ENCODE assay signal across 21 cellular contexts in the genomic region with DNA sequence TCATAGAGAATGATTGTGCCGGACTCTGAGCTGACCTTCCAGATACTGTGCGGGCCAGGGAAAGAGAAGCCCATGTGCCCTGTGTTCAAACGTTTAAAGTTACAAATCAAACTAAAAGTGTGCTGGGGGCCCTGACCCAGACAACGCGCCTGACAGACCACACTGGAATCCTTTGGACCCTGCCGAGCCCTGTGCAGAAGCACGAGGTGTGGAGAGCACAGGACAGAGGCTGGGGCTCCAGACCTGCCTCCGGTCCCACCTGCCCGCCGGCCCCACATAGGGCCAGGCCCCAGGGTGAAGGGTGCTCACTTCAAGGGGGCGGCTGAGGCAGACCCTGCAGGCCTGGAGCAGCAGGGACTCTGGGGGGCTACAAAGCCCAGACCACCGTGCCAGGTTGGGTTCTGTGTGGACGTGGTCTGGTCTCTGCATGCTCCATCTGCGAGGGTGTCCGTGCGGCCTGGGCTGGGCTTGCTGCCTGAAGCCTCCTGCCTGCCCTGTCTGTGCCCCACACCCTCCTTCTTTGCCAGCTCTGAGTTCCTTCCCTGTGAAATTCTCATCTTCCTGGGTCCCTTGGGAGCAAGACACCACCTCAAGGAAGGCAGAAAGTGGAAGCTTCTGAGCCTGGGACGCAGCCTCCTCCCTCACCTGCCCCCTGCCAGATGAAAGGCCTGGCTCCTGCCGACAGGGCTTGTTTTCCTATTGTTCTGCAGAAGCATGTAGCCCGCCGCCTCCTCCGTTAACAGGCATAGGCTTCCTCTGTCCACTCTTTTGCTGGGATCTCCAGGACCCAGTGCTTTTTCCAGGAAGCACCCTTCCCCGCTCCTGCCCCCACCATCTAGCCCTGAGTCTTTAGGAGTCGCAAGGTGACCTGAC.
A peak's percentile ranks its signal among the peaks of the same experiment; 100 is the strongest.
DNase-seq lines count a peak whose midpoint lies in the region; ATAC-seq and TF ChIP-seq lines count a peak whose summit lies in the region.
"Had no signal": no experiment of that assay in that cellular context is flagged by ENCODE, and none has a peak within 500 bp of the region (broad histone marks: within the 10 kb centered on the region; RNA-seq: fewer than 3 reads in every experiment).

No MANE protein-coding gene starts in this region.

- TF ChIP-seq CTCF in neural progenitor cell (IDR thresholded peaks at IDR 0.05) (no peak), vagina (IDR thresholded peaks at IDR 0.05) (no peak), GM13977 (IDR thresholded peaks at IDR 0.05; ENCODE audit: extremely low read depth, insufficient read depth, missing control alignments) (no peak), sigmoid colon (IDR thresholded peaks at IDR 0.05) (no peak)

- no peak for TF ChIP-seq EP300 in sigmoid colon (IDR thresholded peaks at IDR 0.05)

- H3F3A ChIP-seq in neural progenitor cell (ENCODE audit: low read depth): no peaks in the 10 kb centered on the region

- 83 to 84% methylated on average over 23 of the region's 23 CpGs for WGBS in sigmoid colon, 2 donors

- H3K36me3 ChIP-seq in neural progenitor cell: no peaks in the 10 kb centered on the region
- H3K36me3 ChIP-seq in vagina: no peaks in the 10 kb centered on the region
- H3K36me3 ChIP-seq in sigmoid colon: no peaks in the 10 kb centered on the region

- no peaks in the 10 kb centered on the region for H3K9me3 ChIP-seq in neural progenitor cell (ENCODE audit: low read depth)
- H3K9me3 ChIP-seq in vagina: no peaks in the 10 kb centered on the region
- no peaks in the 10 kb centered on the region for H3K9me3 ChIP-seq in sigmoid colon

- peaks cover 27% of the 10 kb centered on the region for H3K4me1 ChIP-seq in neural progenitor cell
- no peaks in the 10 kb centered on the region for H3K4me1 ChIP-seq in vagina
- H3K4me1 ChIP-seq in sigmoid colon: peaks cover 0 to 3% (median 0%) of the 10 kb centered on the region in 4 donors

- H3K4me3 ChIP-seq in neural progenitor cell: no peak overlapping the region
- no peak overlapping the region for H3K4me3 ChIP-seq in vagina
- H3K4me3 ChIP-seq in sigmoid colon: no peak overlapping the region
- H3K4me3 ChIP-seq: GM23248, PC-9 had no signal

- H4K20me1 ChIP-seq in neural progenitor cell (ENCODE audit: low read depth): no peaks in the 10 kb centered on the region

- no peak for ATAC-seq in left ventricle myocardium superior

- H3K9ac ChIP-seq in neural progenitor cell: no peak overlapping the region
- H3K9ac ChIP-seq: GM23248 had no signal

- peak overlapping the region; percentile 46 for H3K27ac Mint-ChIP-seq in neural progenitor cell
- H3K27ac Mint-ChIP-seq: CD8-positive, alpha-beta memory T cell; IgD-negative memory B cell had no signal

- no peaks in the 10 kb centered on the region for H3K9me3 Mint-ChIP-seq in neural progenitor cell
- H3K9me3 Mint-ChIP-seq: CD8-positive, alpha-beta memory T cell; IgD-negative memory B cell had no signal

- DNase-seq in cardiac septum (ENCODE audit: low spot score): peak; percentile 68
- DNase-seq in left ventricle myocardium superior: no peak
- peak; percentile 29 for DNase-seq in dermis blood vessel endothelial cell
- peak; percentile 29 for DNase-seq in neural progenitor cell (ENCODE audit: low spot score)
- DNase-seq in vagina (ENCODE audit: extremely low spot score in 2 of 2): peak; percentile 52 to 72
- DNase-seq in GM13977 (ENCODE audit: low spot score): no peak
- DNase-seq in sigmoid colon: no peak
- DNase-seq in DMS53 (lab: John Stamatoyannopoulos, UW): no peak
- DNase-seq: AML-193; C1 segment of cervical spinal cord; CD8-positive, alpha-beta memory T cell; GDM1; GM23248; NCI-H187; NCI-H2107; NCI-H2227 treated with DMSO at 0.1 percent for 48 hours; NCI-H510A; PC-9; RPMI8226; SHP77 had no signal

- H3K79me2 ChIP-seq in neural progenitor cell (ENCODE audit: low read depth): no peaks in the 10 kb centered on the region

- no peaks in the 10 kb centered on the region for H3K36me3 Mint-ChIP-seq in neural progenitor cell
- H3K36me3 Mint-ChIP-seq: CD8-positive, alpha-beta memory T cell; IgD-negative memory B cell had no signal

- in situ Hi-C loops in GM13977 (cut with MboI; ENCODE audit: low pct_unique_long_range_greater_than_20kb, low sequenced_read_pairs, unreplicated experiment): no loop called here

- peaks cover 7% of the 10 kb centered on the region for H3K27me3 Mint-ChIP-seq in neural progenitor cell (ENCODE audit: insufficient read depth, low read depth)

- H3K4me3 Mint-ChIP-seq in neural progenitor cell: no peak overlapping the region
- H3K4me3 Mint-ChIP-seq: IgD-negative memory B cell had no signal

- no peak overlapping the region for H3K4me2 ChIP-seq in neural progenitor cell
- H3K4me2 ChIP-seq: PC-9 had no signal

- H2AFZ ChIP-seq in neural progenitor cell (replicated peaks): peak overlapping the region; percentile 44
- H2AFZ ChIP-seq: GM23248, PC-9 had no signal

- H3K27ac ChIP-seq in neural progenitor cell (no peak overlapping the region), vagina (no peak overlapping the region), sigmoid colon (no peak overlapping the region)
- H3K27ac ChIP-seq: GM23248, PC-9 had no signal

- intact Hi-C loops in cardiac septum (cut with DNase I) (no loop called here), left ventricle myocardium superior (cut with micrococcal nuclease) (no loop called here), vagina (cut with DNase I) (no loop called here), sigmoid colon (cut with DNase I) (no loop called here)

- TF ChIP-seq POLR2A in vagina (IDR thresholded peaks at IDR 0.05): no peak
- no peak for TF ChIP-seq POLR2A in sigmoid colon (IDR thresholded peaks at IDR 0.05)

- peaks cover 38% of the 10 kb centered on the region for H3K4me1 Mint-ChIP-seq in neural progenitor cell
- H3K4me1 Mint-ChIP-seq: CD8-positive, alpha-beta memory T cell had no signal

- peaks cover 24% of the 10 kb centered on the region for H3K27me3 ChIP-seq in neural progenitor cell
- no peaks in the 10 kb centered on the region for H3K27me3 ChIP-seq in vagina
- H3K27me3 ChIP-seq in sigmoid colon: peaks cover 0 to 7% (median 0%) of the 10 kb centered on the region in 3 donors

Comparison
In these comparisons a context has a peak if more than half of its experiments do, and no peak if none do; other contexts are left out.
1. DNase-seq: peak in cardiac septum (single experiment), dermis blood vessel endothelial cell (single experiment), neural progenitor cell (single experiment) and vagina (2 of 2); none in left ventricle myocardium superior (single experiment), GM13977 (single experiment), sigmoid colon (single experiment) and DMS53 (single experiment).